ENCODE assay signal across 17 cellular contexts in the genomic region with DNA sequence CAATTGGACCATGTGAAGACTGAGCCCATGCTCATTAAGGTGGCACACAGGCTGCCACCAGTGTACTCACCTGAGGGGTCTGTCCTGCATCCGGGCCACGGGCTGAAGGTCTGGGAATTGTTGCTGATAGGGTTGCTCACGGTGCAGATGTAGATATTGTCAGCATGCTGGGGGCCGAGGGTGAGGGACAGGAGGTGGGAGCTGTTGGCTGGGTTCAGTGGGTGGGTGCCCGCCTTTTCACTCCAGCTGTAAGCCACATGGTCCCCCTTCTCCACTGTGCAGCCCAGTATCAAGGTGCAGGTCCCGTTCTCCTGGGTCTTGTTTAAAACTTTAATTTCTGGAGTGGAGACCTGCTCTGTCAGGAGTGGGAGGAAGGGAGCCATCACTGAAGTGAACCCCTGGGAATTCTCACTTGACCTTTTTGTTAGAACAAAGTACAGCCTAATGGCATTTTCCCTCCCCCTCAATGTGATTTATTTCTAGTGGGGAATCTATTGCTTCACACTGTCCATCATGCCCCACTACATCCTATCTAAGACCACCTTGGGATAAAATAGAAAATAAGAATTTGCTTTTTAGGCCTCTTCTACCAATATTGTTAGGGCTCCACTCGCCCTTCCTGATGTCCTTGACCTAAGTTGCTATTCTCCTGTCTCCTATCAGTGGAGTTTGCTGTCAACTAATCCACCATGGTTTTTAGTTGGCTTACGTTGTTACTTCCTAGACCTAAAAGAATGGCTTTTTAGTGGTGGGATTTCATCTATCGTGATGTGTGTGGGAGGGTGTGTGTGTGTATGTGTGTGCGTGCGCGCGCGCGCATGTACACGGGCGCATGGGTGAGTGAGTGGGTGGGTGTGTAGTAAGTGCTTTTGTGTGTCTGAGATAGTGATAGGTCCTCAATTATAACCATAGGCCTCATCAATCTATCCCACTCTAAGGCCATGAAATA.
DNase-seq lines count a peak whose midpoint lies in the region; ATAC-seq and TF ChIP-seq lines count a peak whose summit lies in the region.
"Had no signal": no experiment of that assay in that cellular context is flagged by ENCODE, and none has a peak within 500 bp of the region (broad histone marks: within the 10 kb centered on the region; RNA-seq: fewer than 3 reads in every experiment).

No MANE protein-coding gene starts in this region.

- no peak for DNase-seq in activated naive CD4-positive, alpha-beta T cell (lab: John Stamatoyannopoulos, UW)
- DNase-seq in activated naive CD8-positive, alpha-beta T cell treated with anti-CD3 and anti-CD28 coated beads, Interleukin-2, amount 50 U/mL, for 24 hours: no peak
- DNase-seq in MV-4-11 (lab: John Stamatoyannopoulos, UW): no peak
- DNase-seq: activated CD4-positive, alpha-beta T cell treated with anti-CD3 and anti-CD28 coated beads for 1 hour; cerebellar nuclear complex; endodermal cell; heart left ventricle; NCI-H1436; NCI-H2171; NCI-H748 treated with DMSO at 0.1 percent for 48 hours; SJCRH30; stimulated activated naive CD4-positive, alpha-beta T cell; T1000 had no signal

- H3K4me1 Mint-ChIP-seq in activated naive CD4-positive, alpha-beta T cell treated with anti-CD3 and anti-CD28 coated beads, Interleukin-2, amount 50 U/mL, for 24 hours: peaks cover 95% of the 10 kb centered on the region
- peaks cover 98% of the 10 kb centered on the region for H3K4me1 Mint-ChIP-seq in activated naive CD8-positive, alpha-beta T cell treated with anti-CD3 and anti-CD28 coated beads, Interleukin-2, amount 50 U/mL, for 24 hours

- no peak for ATAC-seq in activated naive CD8-positive, alpha-beta T cell treated with anti-CD3 and anti-CD28 coated beads, Interleukin-2, amount 50 U/mL, for 24 hours
- ATAC-seq in GM18861 (IDR thresholded peaks at IDR 0.05; ENCODE audit: unreplicated experiment) (no peak), GM19351 (IDR thresholded peaks at IDR 0.05; ENCODE audit: unreplicated experiment) (no peak)
- ATAC-seq: heart left ventricle had no signal

- peaks cover 4% of the 10 kb centered on the region for H3K9me3 Mint-ChIP-seq in activated naive CD4-positive, alpha-beta T cell treated with anti-CD3 and anti-CD28 coated beads, Interleukin-2, amount 50 U/mL, for 24 hours
- H3K9me3 Mint-ChIP-seq in activated naive CD8-positive, alpha-beta T cell treated with anti-CD3 and anti-CD28 coated beads, Interleukin-2, amount 50 U/mL, for 24 hours: no peaks in the 10 kb centered on the region
- H3K9me3 Mint-ChIP-seq: endodermal cell had no signal

- H3K36me3 Mint-ChIP-seq in activated naive CD4-positive, alpha-beta T cell treated with anti-CD3 and anti-CD28 coated beads, Interleukin-2, amount 50 U/mL, for 24 hours: peaks cover 59% of the 10 kb centered on the region
- peaks cover 96% of the 10 kb centered on the region for H3K36me3 Mint-ChIP-seq in activated naive CD8-positive, alpha-beta T cell treated with anti-CD3 and anti-CD28 coated beads, Interleukin-2, amount 50 U/mL, for 24 hours (ENCODE audit: low read depth)

- peak overlapping the region; percentile 84 for H3K27ac Mint-ChIP-seq in activated naive CD4-positive, alpha-beta T cell treated with anti-CD3 and anti-CD28 coated beads, Interleukin-2, amount 50 U/mL, for 24 hours
- peak overlapping the region; percentile 76 for H3K27ac Mint-ChIP-seq in activated naive CD8-positive, alpha-beta T cell treated with anti-CD3 and anti-CD28 coated beads, Interleukin-2, amount 50 U/mL, for 24 hours

- peak overlapping the region; percentile 33 for H3K4me3 Mint-ChIP-seq in activated naive CD4-positive, alpha-beta T cell treated with anti-CD3 and anti-CD28 coated beads, Interleukin-2, amount 50 U/mL, for 24 hours
- H3K4me3 Mint-ChIP-seq in activated naive CD8-positive, alpha-beta T cell treated with anti-CD3 and anti-CD28 coated beads, Interleukin-2, amount 50 U/mL, for 24 hours: peak overlapping the region; percentile 38
- H3K4me3 Mint-ChIP-seq: endodermal cell had no signal

- peak; percentile 74 for TF ChIP-seq POLR2A in GM19193 (IDR thresholded peaks at IDR 0.05; ENCODE audit: extremely low read depth, insufficient read depth, insufficient read length)

- no peaks in the 10 kb centered on the region for H3K27me3 Mint-ChIP-seq in activated naive CD4-positive, alpha-beta T cell treated with anti-CD3 and anti-CD28 coated beads, Interleukin-2, amount 50 U/mL, for 24 hours
- no peaks in the 10 kb centered on the region for H3K27me3 Mint-ChIP-seq in activated naive CD8-positive, alpha-beta T cell treated with anti-CD3 and anti-CD28 coated beads, Interleukin-2, amount 50 U/mL, for 24 hours
